In the genomic region with DNA sequence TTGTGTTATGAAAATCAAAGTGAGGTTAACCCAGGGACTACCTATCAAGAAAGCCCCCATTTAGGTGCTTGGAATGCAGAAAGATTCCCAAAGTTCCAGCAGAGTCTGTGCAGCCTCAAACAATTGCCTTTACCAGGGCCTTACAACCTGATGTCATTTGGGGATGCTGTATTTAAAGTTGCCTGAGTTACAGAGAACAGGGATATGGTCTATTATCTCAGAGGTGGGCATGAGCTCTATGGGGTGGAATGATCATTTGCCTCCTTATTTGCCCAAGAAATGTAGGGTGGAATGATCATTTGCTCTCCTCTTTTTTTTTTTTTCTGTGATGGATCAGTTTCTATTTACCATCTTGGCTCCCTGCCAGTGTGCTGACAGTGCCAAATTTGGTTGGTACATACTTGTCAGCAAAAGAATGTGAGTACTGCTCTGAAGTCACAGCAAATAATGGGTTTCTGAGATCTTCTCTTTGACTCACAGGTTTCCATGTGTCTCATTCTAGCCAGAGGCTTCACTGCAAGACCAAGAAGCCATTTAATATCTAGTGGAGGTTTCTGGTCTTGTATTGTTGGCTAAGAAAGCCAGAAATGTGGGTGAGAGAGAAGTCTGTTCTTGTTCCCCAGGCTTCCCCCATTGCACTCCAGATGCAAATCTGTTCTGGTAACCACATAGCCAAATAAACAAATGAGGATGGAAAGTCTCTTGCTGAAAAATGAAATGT, we compare ENCODE assay signal across 9 cellular contexts. TPM values are rescaled to one million over a fixed set of nuclear protein-coding genes. Genes with fewer than 3 reads are reported as not detected.
DNase-seq lines count a peak whose midpoint lies in the region; ATAC-seq, FAIRE-seq and TF ChIP-seq lines count a peak whose summit lies in the region.
"Had no signal": no experiment of that assay in that cellular context is flagged by ENCODE, and none has a peak within 500 bp of the region (broad histone marks: within the 10 kb centered on the region; RNA-seq: fewer than 3 reads in every experiment).

No MANE protein-coding gene starts in this region.

- no peak for TF ChIP-seq EP300 in ovary (IDR thresholded peaks at IDR 0.05)

- TF ChIP-seq CTCF in ovary (IDR thresholded peaks at IDR 0.05): no peak

- peak; percentile 74 for ATAC-seq in HG03354 (IDR thresholded peaks at IDR 0.05; ENCODE audit: poor library complexity, severe bottlenecking, unreplicated experiment)

- TF ChIP-seq POLR2A in ovary (IDR thresholded peaks at IDR 0.05): no peak

- H3K27me3 ChIP-seq in ovary: no peaks in the 10 kb centered on the region
- H3K27me3 ChIP-seq: upper lobe of left lung had no signal

- H3K27ac ChIP-seq in epithelial cell of prostate (peak overlapping the region; percentile 36), ovary (no peak overlapping the region)
- H3K27ac ChIP-seq: upper lobe of left lung had no signal

- H3K4me1 ChIP-seq in ovary (ENCODE audit: insufficient read depth): no peaks in the 10 kb centered on the region

- H3K4me3 ChIP-seq in ovary: no peak overlapping the region
- H3K4me3 ChIP-seq: upper lobe of left lung had no signal

- intact Hi-C loops in ovary (cut with DNase I): no loop called here

- H3K36me3 ChIP-seq in ovary: no peaks in the 10 kb centered on the region
- H3K36me3 ChIP-seq: upper lobe of left lung had no signal

- peak; percentile 93 for FAIRE-seq in GM19239 (lab: Jason Lieb, UNC)

- peak; percentile 93 for DNase-seq in DMS53 (lab: John Stamatoyannopoulos, UW)
- peak; percentile 31 for DNase-seq in GM19239 (ENCODE audit: insufficient read length, low spot score)
- peak; percentile 96 for DNase-seq in NCI-H69 (lab: John Stamatoyannopoulos, UW)
- DNase-seq in epithelial cell of prostate (ENCODE audit: low read depth, low spot score): peak; percentile 95
- DNase-seq in stimulated activated CD4-positive, alpha-beta T cell treated with anti-CD3 and anti-CD28 coated beads, Interleukin-1b, Interleukin-23, amount 100 ng/mL, for 48 hours: peak; percentile 66
- DNase-seq in ovary: no peak
- no peak for DNase-seq in mesenteric fat pad (ENCODE audit: low spot score)

- H3K9me3 ChIP-seq in ovary: no peaks in the 10 kb centered on the region
- H3K9me3 ChIP-seq: upper lobe of left lung had no signal

RNA-seq across cellular contexts. Expression of a gene that starts 45.5 kb away (rescaled TPM):
- total RNA-seq in ovary (10 to 100 TPM in 6 of 7 donors, 1 to 10 TPM in 1; 9.8 to 24.8 (median 12.1) TPM), mesenteric fat pad (17.6 TPM)
- 1 to 10 TPM; 3.0 to 8.6 TPM for polyA plus RNA-seq in ovary

Comparison
In these comparisons a context has a peak if more than half of its experiments do, and no peak if none do; other contexts are left out.
1. DNase-seq: peak in DMS53 (single experiment), GM19239 (single experiment), NCI-H69 (single experiment), epithelial cell of prostate (single experiment) and stimulated activated CD4-positive, alpha-beta T cell treated with anti-CD3 and anti-CD28 coated beads, Interleukin-1b, Interleukin-23, amount 100 ng/mL, for 48 hours (single experiment); none in ovary (0 of 5) and mesenteric fat pad (single experiment).